In genomic region chrX:41734530-41734929, GRCh38 we compare ENCODE assay signal across 8 cellular contexts. TPM values are rescaled to one million over a fixed set of nuclear protein-coding genes. Genes with fewer than 3 reads are reported as not detected.
DNase-seq lines count a peak whose midpoint lies in the region; ATAC-seq and TF ChIP-seq lines count a peak whose summit lies in the region.

No MANE protein-coding gene starts in this region.

- intact Hi-C loops in upper lobe of right lung (cut with DNase I) = no loop called here

- no peak overlapping the region for H3K4me2 ChIP-seq in fibroblast of lung (ENCODE audit: extremely low read depth, insufficient read depth, low read length)

- no peaks in the 10 kb centered on the region for H3K27me3 ChIP-seq in RWPE2 (ENCODE audit: insufficient read depth, poor library complexity, severe bottlenecking)
- no peaks in the 10 kb centered on the region for H3K27me3 ChIP-seq in fibroblast of lung (ENCODE audit: control insufficient read depth, insufficient read depth, low read length)
- no peaks in the 10 kb centered on the region for H3K27me3 ChIP-seq in upper lobe of right lung

- ATAC-seq in GM18502 (IDR thresholded peaks at IDR 0.05; ENCODE audit: poor library complexity, unreplicated experiment) (peak; percentile 27), RWPE2 (ENCODE audit: low read depth) (no peak), upper lobe of right lung (peak; percentile 40)

- H3K4me3 ChIP-seq in AG10803 (ENCODE audit: low read length) (no peak overlapping the region), RWPE2 (ENCODE audit: severe bottlenecking) (no peak overlapping the region), fibroblast of lung (replicated peaks in 1 of 4; ENCODE audit: control extremely low read depth in 1 of 4, insufficient read depth in 1 of 4, low read depth in 3 of 4, low read length in 4 of 4) (no peak overlapping the region), upper lobe of right lung (no peak overlapping the region)

- no peaks in the 10 kb centered on the region for H4K20me1 ChIP-seq in fibroblast of lung (ENCODE audit: control insufficient read depth, extremely low read depth, insufficient read depth, low read length)

- no peaks in the 10 kb centered on the region for H3K79me2 ChIP-seq in fibroblast of lung (ENCODE audit: control insufficient read depth, insufficient read depth, low read length)

- no peak overlapping the region for H3K27ac ChIP-seq in RWPE2 (ENCODE audit: poor library complexity, severe bottlenecking)
- no peak overlapping the region for H3K27ac ChIP-seq in fibroblast of lung (ENCODE audit: insufficient read depth, low read length)
- H3K27ac ChIP-seq in upper lobe of right lung = no peak overlapping the region

- H3K36me3 ChIP-seq in RWPE2 (ENCODE audit: low read depth) = no peaks in the 10 kb centered on the region
- no peaks in the 10 kb centered on the region for H3K36me3 ChIP-seq in fibroblast of lung (ENCODE audit: control insufficient read depth, insufficient read depth, low read length)
- no peaks in the 10 kb centered on the region for H3K36me3 ChIP-seq in upper lobe of right lung

- H3K9ac ChIP-seq in fibroblast of lung (ENCODE audit: insufficient read depth, low read length) = no peak overlapping the region

- peak; percentile 49 for TF ChIP-seq CTCF in AG10803 (conservative IDR thresholded peaks at IDR 0.05; ENCODE audit: low read length)
- peak; percentile 47 for TF ChIP-seq CTCF in RWPE2 (IDR thresholded peaks at IDR 0.05; ENCODE audit: poor library complexity, severe bottlenecking)
- peak; percentile 21 to 59 for TF ChIP-seq CTCF in fibroblast of lung (conservative IDR thresholded peaks at IDR 0.05 in 1 of 2, IDR thresholded peaks at IDR 0.05 in 1 of 2; ENCODE audit: low read depth in 1 of 2, low read length in 2 of 2)
- peak; percentile 39 for TF ChIP-seq CTCF in upper lobe of right lung (IDR thresholded peaks at IDR 0.05)

- H3K9me3 ChIP-seq in RWPE2 (ENCODE audit: severe bottlenecking) (no peaks in the 10 kb centered on the region), fibroblast of lung (ENCODE audit: control insufficient read depth, insufficient read depth, low read depth, low read length) (no peaks in the 10 kb centered on the region), upper lobe of right lung (no peaks in the 10 kb centered on the region)

- H3K4me1 ChIP-seq in RWPE2 (ENCODE audit: insufficient read depth, poor library complexity, severe bottlenecking) (no peaks in the 10 kb centered on the region), fibroblast of lung (ENCODE audit: control insufficient read depth, extremely low read depth, insufficient read depth, low read length) (no peaks in the 10 kb centered on the region), upper lobe of right lung (no peaks in the 10 kb centered on the region)

- no peak overlapping the region for H2AFZ ChIP-seq in fibroblast of lung (ENCODE audit: low read length)

- DNase-seq in AG10803 (ENCODE audit: low read depth) (peak; percentile 8), RWPE2 (ENCODE audit: low spot score) (no peak), fibroblast of lung (ENCODE audit: low read depth in 2 of 2) (peak in 1 of 2 donors; percentile 34), upper lobe of right lung (no peak), COLO668 (lab: John Stamatoyannopoulos, UW; ENCODE audit: unreplicated experiment) (no peak), activated gamma-delta T cell (lab: John Stamatoyannopoulos, UW) (no peak), NCI-H1092 treated with DMSO at 0.1 percent for 48 hours (lab: John Stamatoyannopoulos, UW) (no peak)

RNA-seq across cellular contexts. Expression of gene GPR82, which starts 10.5 kb away (rescaled TPM):
- total RNA-seq in fibroblast of lung = not detected in 2 replicates
- polyA plus RNA-seq in fibroblast of lung = not detected in 2 replicates
- polyA plus RNA-seq in fibroblast of lung (2012) = not detected in 2 replicates
- polyA minus RNA-seq in fibroblast of lung (ENCODE audit: low replicate concordance) = not detected in 2 replicates
- 3.4 TPM for total RNA-seq in upper lobe of right lung

RNA-seq across cellular contexts. Expression of gene GPR34, which starts 45.8 kb away (rescaled TPM):
- total RNA-seq in fibroblast of lung = not detected in 2 replicates
- not detected in 2 replicates for polyA plus RNA-seq in fibroblast of lung
- polyA plus RNA-seq in fibroblast of lung (2012) = not detected in 2 replicates
- not detected in 2 replicates for polyA minus RNA-seq in fibroblast of lung (ENCODE audit: low replicate concordance)
- 28.0 TPM for total RNA-seq in upper lobe of right lung

Comparison
In these comparisons a context has a peak if more than half of its experiments do, and no peak if none do; other contexts are left out.
1. RNA of gene GPR34, which starts 45.8 kb away (total RNA-seq): 28.0 TPM in upper lobe of right lung (single experiment); not detected in fibroblast of lung; every median in the first group is over 10 times any median in the second.
2. Peak in every context shown above with its lines, with median percentiles within 50 percentile points of each other: CTCF ChIP-seq.